ENCODE assay signal across 15 cellular contexts in the genomic region with DNA sequence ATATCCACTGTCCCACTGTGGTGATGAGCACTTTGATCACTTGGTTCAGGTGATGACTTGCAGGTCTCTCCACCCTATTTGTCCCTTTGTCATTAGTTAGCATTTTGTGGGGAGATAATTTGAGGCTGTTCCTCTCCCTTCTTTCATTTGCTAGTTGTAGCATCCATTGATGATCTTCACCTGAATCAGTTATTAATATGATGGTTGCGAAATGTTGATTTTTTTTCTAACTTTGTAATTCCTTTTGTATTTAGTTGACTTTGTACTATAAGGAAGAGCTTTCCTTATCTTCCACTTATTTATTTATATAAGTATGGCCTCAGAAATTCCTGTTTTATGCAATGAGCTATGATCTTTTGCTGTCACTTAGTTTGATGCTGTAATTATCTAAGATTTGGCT. TPM values are rescaled to one million over a fixed set of nuclear protein-coding genes. Genes with fewer than 3 reads are reported as not detected.
DNase-seq lines count a peak whose midpoint lies in the region; ATAC-seq and TF ChIP-seq lines count a peak whose summit lies in the region.
"Had no signal": no experiment of that assay in that cellular context is flagged by ENCODE, and none has a peak within 500 bp of the region (broad histone marks: within the 10 kb centered on the region; RNA-seq: fewer than 3 reads in every experiment).

No MANE protein-coding gene starts in this region.

- peak overlapping the region; percentile 32 for H3K14ac ChIP-seq in trophoblast cell (ENCODE audit: low read length)

- no peaks in the 10 kb centered on the region for H3K9me3 Mint-ChIP-seq in activated CD8-positive, alpha-beta T cell treated with anti-CD3 and anti-CD28 coated beads for 36 hours
- H3K9me3 Mint-ChIP-seq in stimulated activated memory B cell treated with anti-CD40 and anti-IgM and Interleukin-4, amounts not matched to agents 10 μg/mL and 1 μg/mL and 100 μg/mL, for 72 hours = no peaks in the 10 kb centered on the region
- H3K9me3 Mint-ChIP-seq: activated T-cell treated with anti-CD3 and anti-CD28 coated beads, Interleukin-2, amount 50 U/mL, for 24 hours; stimulated activated naive CD8-positive, alpha-beta T cell treated with anti-CD3 and anti-CD28 coated beads, Interleukin-15, Interleukin-2, amounts not matched to agents 100 ng/mL and 50 ng/mL, for 24 hours; T-cell had no signal

- H3K27me3 ChIP-seq in AG04450 (ENCODE audit: control insufficient read depth, insufficient read depth, low read length) (no peaks in the 10 kb centered on the region), adipocyte (replicated peaks; ENCODE audit: control insufficient read depth, insufficient read depth, low read length) (no peaks in the 10 kb centered on the region), trophoblast cell (ENCODE audit: insufficient read depth, low read length) (no peaks in the 10 kb centered on the region)

- no peak overlapping the region for H3K23ac ChIP-seq in trophoblast cell (ENCODE audit: low read length)

- no peak overlapping the region for H3K27ac Mint-ChIP-seq in activated CD8-positive, alpha-beta T cell treated with anti-CD3 and anti-CD28 coated beads for 36 hours
- no peak overlapping the region for H3K27ac Mint-ChIP-seq in stimulated activated memory B cell treated with anti-CD40 and anti-IgM and Interleukin-4, amounts not matched to agents 10 μg/mL and 1 μg/mL and 100 μg/mL, for 72 hours
- H3K27ac Mint-ChIP-seq: activated T-cell treated with anti-CD3 and anti-CD28 coated beads, Interleukin-2, amount 50 U/mL, for 24 hours; stimulated activated naive CD8-positive, alpha-beta T cell treated with anti-CD3 and anti-CD28 coated beads, Interleukin-15, Interleukin-2, amounts not matched to agents 100 ng/mL and 50 ng/mL, for 24 hours; T-cell had no signal

- CTCF ChIA-PET in AG04450 (lab: Charles Lee) = interaction anchor here (0.9 to 2.1 kb wide), 3 partner anchors 115 to 179 kb away, joined by 3 to 8 read pairs (median 4); no protein-coding TSS in a partner anchor
- CTCF ChIA-PET in activated CD8-positive, alpha-beta T cell treated with anti-CD3 and anti-CD28 coated beads for 36 hours (lab: Charles Lee) = no interaction called here

- H3K4me3 ChIP-seq in AG04450 (ENCODE audit: low read depth, low read length) = peak overlapping the region; percentile 37
- H3K4me3 ChIP-seq in HFF-Myc (replicated peaks; ENCODE audit: low read depth, low read length) = peak overlapping the region; percentile 13; the same call in 1 of the 2 replicates
- H3K4me3 ChIP-seq in adipocyte (ENCODE audit: low read length) = peak overlapping the region; percentile 67
- no peak overlapping the region for H3K4me3 ChIP-seq in trophoblast cell (ENCODE audit: low read depth, low read length)

- H3K79me1 ChIP-seq in trophoblast cell (ENCODE audit: low read length) = peaks cover 18% of the 10 kb centered on the region

- H3K9ac ChIP-seq in adipocyte (ENCODE audit: low read length) (no peak overlapping the region), trophoblast cell (ENCODE audit: low read length) (no peak overlapping the region)

- no peak overlapping the region for H3K4me3 Mint-ChIP-seq in activated CD8-positive, alpha-beta T cell treated with anti-CD3 and anti-CD28 coated beads for 36 hours
- H3K4me3 Mint-ChIP-seq in stimulated activated memory B cell treated with anti-CD40 and anti-IgM and Interleukin-4, amounts not matched to agents 10 μg/mL and 1 μg/mL and 100 μg/mL, for 72 hours = no peak overlapping the region
- H3K4me3 Mint-ChIP-seq: activated T-cell treated with anti-CD3 and anti-CD28 coated beads, Interleukin-2, amount 50 U/mL, for 24 hours; stimulated activated naive CD8-positive, alpha-beta T cell treated with anti-CD3 and anti-CD28 coated beads, Interleukin-15, Interleukin-2, amounts not matched to agents 100 ng/mL and 50 ng/mL, for 24 hours; T-cell had no signal

- no peak overlapping the region for H4K8ac ChIP-seq in trophoblast cell (ENCODE audit: low read depth, low read length)

- no CpG with 5 or more reads among the region's 1 CpG for WGBS in trophoblast cell (ENCODE audit: extremely low coverage, insufficient coverage, insufficient read length)

- POLR2A ChIA-PET in AG04450 (lab: Yijun Ruan, JAX) = interaction anchor here (0.9 to 3.6 kb wide), 7 partner anchors 9 to 257 kb away, joined by 3 to 30 read pairs (median 7); no protein-coding TSS in a partner anchor
- POLR2A ChIA-PET in activated CD8-positive, alpha-beta T cell treated with anti-CD3 and anti-CD28 coated beads for 36 hours (lab: Charles Lee) = no interaction called here

- H3K9me3 ChIP-seq in AG04450 (ENCODE audit: control insufficient read depth, insufficient read depth, low read length) = no peaks in the 10 kb centered on the region
- no peaks in the 10 kb centered on the region for H3K9me3 ChIP-seq in adipocyte (ENCODE audit: control insufficient read depth, low read length)
- H3K9me3 ChIP-seq in trophoblast cell (ENCODE audit: insufficient read depth, low read depth, low read length) = no peaks in the 10 kb centered on the region

- peak overlapping the region; percentile 54 for H3K27ac ChIP-seq in AG04450 (ENCODE audit: low read depth, low read length)
- H3K27ac ChIP-seq in trophoblast cell (ENCODE audit: low read depth, low read length) = peak overlapping the region; percentile 61
- H3K27ac ChIP-seq: RWPE1 had no signal

- H2AK5ac ChIP-seq in trophoblast cell (ENCODE audit: low read length) = no peak overlapping the region

- ATAC-seq in HG02981 (IDR thresholded peaks at IDR 0.05; ENCODE audit: unreplicated experiment) (no peak), HG03108 (IDR thresholded peaks at IDR 0.05; ENCODE audit: unreplicated experiment) (no peak)
- no peak for ATAC-seq in activated CD8-positive, alpha-beta T cell treated with anti-CD3 and anti-CD28 coated beads for 36 hours
- no peak for ATAC-seq in stimulated activated memory B cell treated with anti-CD40 and anti-IgM and Interleukin-4, amounts not matched to agents 10 μg/mL and 1 μg/mL and 100 μg/mL, for 72 hours
- ATAC-seq: T-cell had no signal

- peak overlapping the region; percentile 77 for H3K4ac ChIP-seq in trophoblast cell (ENCODE audit: low read depth, low read length)

- peaks cover 6% of the 10 kb centered on the region for H3K4me1 Mint-ChIP-seq in activated CD8-positive, alpha-beta T cell treated with anti-CD3 and anti-CD28 coated beads for 36 hours (ENCODE audit: low read depth)
- H3K4me1 Mint-ChIP-seq in stimulated activated memory B cell treated with anti-CD40 and anti-IgM and Interleukin-4, amounts not matched to agents 10 μg/mL and 1 μg/mL and 100 μg/mL, for 72 hours = peaks cover 35% of the 10 kb centered on the region
- H3K4me1 Mint-ChIP-seq: T-cell had no signal

- intact Hi-C loops in activated CD8-positive, alpha-beta T cell treated with anti-CD3 and anti-CD28 coated beads for 36 hours (cut with micrococcal nuclease) = no loop called here

- H3K4me2 ChIP-seq in trophoblast cell (ENCODE audit: low read length) = no peak overlapping the region

- TF ChIP-seq CTCF in AG04450 (IDR thresholded peaks at IDR 0.05; ENCODE audit: low read depth, low read length) = no peak
- TF ChIP-seq CTCF in HFF-Myc (IDR thresholded peaks at IDR 0.05; ENCODE audit: low read depth, low read length, missing control alignments) = no peak
- no peak for TF ChIP-seq CTCF in activated CD8-positive, alpha-beta T cell treated with anti-CD3 and anti-CD28 coated beads for 36 hours (IDR thresholded peaks at IDR 0.05)

- H4K12ac ChIP-seq in trophoblast cell (ENCODE audit: low read depth, low read length) = no peak overlapping the region

- H3K27me3 Mint-ChIP-seq in activated CD8-positive, alpha-beta T cell treated with anti-CD3 and anti-CD28 coated beads for 36 hours = peaks cover 11% of the 10 kb centered on the region
- no peaks in the 10 kb centered on the region for H3K27me3 Mint-ChIP-seq in stimulated activated memory B cell treated with anti-CD40 and anti-IgM and Interleukin-4, amounts not matched to agents 10 μg/mL and 1 μg/mL and 100 μg/mL, for 72 hours

- H2BK5ac ChIP-seq in trophoblast cell (ENCODE audit: low read depth, low read length, poor library complexity) = no peak overlapping the region

- no peaks in the 10 kb centered on the region for H3K36me3 Mint-ChIP-seq in activated CD8-positive, alpha-beta T cell treated with anti-CD3 and anti-CD28 coated beads for 36 hours (ENCODE audit: low read depth)
- H3K36me3 Mint-ChIP-seq in stimulated activated memory B cell treated with anti-CD40 and anti-IgM and Interleukin-4, amounts not matched to agents 10 μg/mL and 1 μg/mL and 100 μg/mL, for 72 hours = no peaks in the 10 kb centered on the region
- H3K36me3 Mint-ChIP-seq: T-cell had no signal

- H3K79me2 ChIP-seq in trophoblast cell (ENCODE audit: control insufficient read depth, insufficient read depth, low read length, poor library complexity) = peaks cover 25% of the 10 kb centered on the region

- H2AFZ ChIP-seq in trophoblast cell (ENCODE audit: insufficient read depth, low read length, poor library complexity) = no peak overlapping the region

- H3K36me3 ChIP-seq in adipocyte (ENCODE audit: control insufficient read depth, insufficient read depth, low read length, severe bottlenecking) (no peaks in the 10 kb centered on the region), trophoblast cell (ENCODE audit: control insufficient read depth in 1 of 2, insufficient read depth in 2 of 2, low read length in 2 of 2) (no peaks in the 10 kb centered on the region)

- H3K4me1 ChIP-seq in adipocyte (ENCODE audit: control insufficient read depth, insufficient read depth, low read length) (peaks cover 48% of the 10 kb centered on the region), trophoblast cell (ENCODE audit: control insufficient read depth in 1 of 2, insufficient read depth in 2 of 2, low read length in 2 of 2) (peaks cover 26 to 39% of the 10 kb centered on the region in 2 experiments)

- H3K18ac ChIP-seq in trophoblast cell (ENCODE audit: low read length) = no peak overlapping the region

- DNase-seq in AG04450 (ENCODE audit: low read depth, low spot score) (no peak), HFF-Myc (ENCODE audit: extremely low read depth, low read depth) (no peak), adipocyte (ENCODE audit: low read depth) (no peak), trophoblast cell (no peak)
- no peak for DNase-seq in activated CD8-positive, alpha-beta T cell treated with anti-CD3 and anti-CD28 coated beads for 36 hours
- DNase-seq: activated CD4-positive, alpha-beta T cell treated with anti-CD3 and anti-CD28 coated beads, Interleukin-2, amount 50 U/mL, for 48 hours; activated naive CD4-positive, alpha-beta T cell treated with anti-CD3 and anti-CD28 coated beads, Interleukin-2, amount 50 U/mL, for 16 hours; activated T-cell treated with anti-CD3 and anti-CD28 coated beads, Interleukin-2, amount 50 U/mL, for 24 hours; NCI-H774; T-cell had no signal

- H2BK12ac ChIP-seq in trophoblast cell (ENCODE audit: low read length) = peak overlapping the region; percentile 10

- H4K91ac ChIP-seq in trophoblast cell (ENCODE audit: low read depth, low read length) = no peak overlapping the region

- no peak overlapping the region for H2BK120ac ChIP-seq in trophoblast cell (ENCODE audit: insufficient read depth, low read length, poor library complexity)

RNA-seq across cellular contexts. Expression of a gene that starts 12.6 kb away (rescaled TPM):
- 268 TPM in 2 replicates for polyA plus RNA-seq in AG04450 (2011; rRNA removed)
- 933 and 1,222 TPM in 2 replicates for polyA minus RNA-seq in AG04450 (2011; rRNA and poly(A)+ RNA removed)
- 47.9 and 49.7 TPM in 2 replicates for polyA plus RNA-seq in trophoblast cell (2013)
- total RNA-seq in activated CD8-positive, alpha-beta T cell treated with anti-CD3 and anti-CD28 coated beads for 36 hours = 10 to 100 TPM; 11.4 to 11.5 TPM
